Comparison of ENCODE assay signal across 15 cellular contexts in genomic region chr3:98759629-98760028, GRCh38. TPM values are rescaled to one million over a fixed set of nuclear protein-coding genes. Genes with fewer than 3 reads are reported as not detected.
DNase-seq lines count a peak whose midpoint lies in the region; ATAC-seq and TF ChIP-seq lines count a peak whose summit lies in the region.
"Had no signal": no experiment of that assay in that cellular context is flagged by ENCODE, and none has a peak within 500 bp of the region (broad histone marks: within the 10 kb centered on the region; RNA-seq: fewer than 3 reads in every experiment).

No MANE protein-coding gene starts in this region.

- no peaks in the 10 kb centered on the region for H3K9me3 Mint-ChIP-seq in CD14-positive monocyte
- H3K9me3 Mint-ChIP-seq in activated T-cell treated with anti-CD3 and anti-CD28 coated beads, Interleukin-2, amount 50 U/mL, for 24 hours, result no peaks in the 10 kb centered on the region
- H3K9me3 Mint-ChIP-seq: CD4-positive, CD25-positive, alpha-beta regulatory T cell; CD8-positive, alpha-beta memory T cell had no signal

- TF ChIP-seq CTCF in CD14-positive monocyte (IDR thresholded peaks at IDR 0.05) (no peak), KMS-11 (conservative IDR thresholded peaks at IDR 0.05; ENCODE audit: low read depth, low read length) (no peak), PC-3 (conservative IDR thresholded peaks at IDR 0.05; ENCODE audit: low read depth, low read length) (no peak)

- H3K9me2 ChIP-seq in PC-3 (replicated peaks; ENCODE audit: low read length), result no peaks in the 10 kb centered on the region

- no peaks in the 10 kb centered on the region for H3K9me3 ChIP-seq in PC-3 (ENCODE audit: low read length)
- no peaks in the 10 kb centered on the region for H3K9me3 ChIP-seq in mesodermal cell (ENCODE audit: control insufficient read depth, low read length)
- H3K9me3 ChIP-seq: BLaER1 treated with 17β-estradiol and CSF1 and Interleukin-3, amounts not matched to agents 10 nM and 100 nM; Caco-2 had no signal

- no peaks in the 10 kb centered on the region for H3K36me3 Mint-ChIP-seq in CD14-positive monocyte
- H3K36me3 Mint-ChIP-seq in activated T-cell treated with anti-CD3 and anti-CD28 coated beads, Interleukin-2, amount 50 U/mL, for 24 hours (ENCODE audit: low read depth), result no peaks in the 10 kb centered on the region
- H3K36me3 Mint-ChIP-seq: CD4-positive, CD25-positive, alpha-beta regulatory T cell; CD8-positive, alpha-beta memory T cell had no signal

- H3F3A ChIP-seq in PC-3 (ENCODE audit: low read length, unreplicated experiment), result no peaks in the 10 kb centered on the region

- H3K27ac ChIP-seq in KMS-11, result no peak overlapping the region; the same call in 1 of the 2 replicates
- H3K27ac ChIP-seq in PC-3 (ENCODE audit: low read length), result no peak overlapping the region
- peak overlapping the region; percentile 36 for H3K27ac ChIP-seq in mesodermal cell (ENCODE audit: low read depth, low read length, severe bottlenecking)
- H3K27ac ChIP-seq: GM23248 had no signal

- no peak for TF ChIP-seq POLR2A in erythroblast (IDR thresholded peaks at IDR 0.05; ENCODE audit: low read length)

- ATAC-seq in PC-3, result peak; percentile 54

- POLR2A ChIA-PET in PC-3 (lab: Charles Lee; ENCODE audit: unreplicated experiment), result no interaction called here

- peaks cover 51% of the 10 kb centered on the region for H3K4me1 Mint-ChIP-seq in CD14-positive monocyte
- H3K4me1 Mint-ChIP-seq in activated T-cell treated with anti-CD3 and anti-CD28 coated beads, Interleukin-2, amount 50 U/mL, for 24 hours (ENCODE audit: low read depth), result no peaks in the 10 kb centered on the region
- H3K4me1 Mint-ChIP-seq: CD8-positive, alpha-beta memory T cell had no signal

- 100% methylated on average over 2 of the region's 2 CpGs for WGBS in mesodermal cell (ENCODE audit: insufficient coverage in 2 of 2), 2 experiments

- H3K36me3 ChIP-seq in KMS-11 (ENCODE audit: insufficient read depth) (peaks cover 3% of the 10 kb centered on the region), PC-3 (ENCODE audit: low read depth, low read length) (no peaks in the 10 kb centered on the region), mesodermal cell (ENCODE audit: control insufficient read depth, insufficient read depth, low read length) (peaks cover 44% of the 10 kb centered on the region)
- H3K36me3 ChIP-seq: BLaER1 treated with 17β-estradiol and CSF1 and Interleukin-3, amounts not matched to agents 10 nM and 100 nM had no signal

- H3K27me3 ChIP-seq in KMS-11 (ENCODE audit: insufficient read depth, low read depth) (no peaks in the 10 kb centered on the region), PC-3 (ENCODE audit: low read length) (no peaks in the 10 kb centered on the region)
- H3K27me3 ChIP-seq: BLaER1 treated with 17β-estradiol and CSF1 and Interleukin-3, amounts not matched to agents 10 nM and 100 nM had no signal

- 0 out of 2 replicates have a peak overlapping the region, but pooled peaks have one; percentile 95 for H3K4me2 ChIP-seq in KMS-11
- H3K4me2 ChIP-seq in PC-3 (ENCODE audit: low read length), result peak overlapping the region; percentile 12

- H3K4me1 ChIP-seq in KMS-11 (ENCODE audit: low read depth, poor library complexity, severe bottlenecking) (peaks cover 70% of the 10 kb centered on the region), PC-3 (ENCODE audit: insufficient read depth, low read length) (peaks cover 24% of the 10 kb centered on the region), mesodermal cell (ENCODE audit: control insufficient read depth, insufficient read depth, low read length, poor library complexity, severe bottlenecking) (peaks cover 22% of the 10 kb centered on the region)

- no peak overlapping the region for H3K4me3 ChIP-seq in KMS-11 (IDR thresholded peaks at IDR 0.05; ENCODE audit: insufficient read depth, low read depth, low read length)
- no peak overlapping the region for H3K4me3 ChIP-seq in PC-3 (ENCODE audit: low read length)
- H3K4me3 ChIP-seq in mesodermal cell (ENCODE audit: extremely low read depth, insufficient read depth, low read length, poor library complexity, severe bottlenecking), result no peak overlapping the region
- H3K4me3 ChIP-seq: BLaER1 treated with 17β-estradiol and CSF1 and Interleukin-3, amounts not matched to agents 10 nM and 100 nM; GM23248 had no signal

- H2AFZ ChIP-seq in KMS-11 (ENCODE audit: low read depth), result no peak overlapping the region
- no peak overlapping the region for H2AFZ ChIP-seq in PC-3 (ENCODE audit: low read length)
- H2AFZ ChIP-seq: GM23248 had no signal

- BruUV-seq in PC-3 (replicated peaks; lab: Mats Ljungman, UMichigan), result no TSS peak

- H3K27ac Mint-ChIP-seq in CD14-positive monocyte, result peak overlapping the region in 4 of 7 donors; percentile 4 to 83 (median 54)
- H3K27ac Mint-ChIP-seq in activated T-cell treated with anti-CD3 and anti-CD28 coated beads, Interleukin-2, amount 50 U/mL, for 24 hours, result no peak overlapping the region
- H3K27ac Mint-ChIP-seq: B cell; CD8-positive, alpha-beta memory T cell had no signal

- H3K79me2 ChIP-seq in KMS-11 (ENCODE audit: insufficient read depth, low read depth) (peaks cover 53% of the 10 kb centered on the region), PC-3 (ENCODE audit: low read length) (no peaks in the 10 kb centered on the region)

- no peaks in the 10 kb centered on the region for H3K27me3 Mint-ChIP-seq in CD14-positive monocyte (ENCODE audit: low read depth in 3 of 3)
- peaks cover 25% of the 10 kb centered on the region for H3K27me3 Mint-ChIP-seq in activated T-cell treated with anti-CD3 and anti-CD28 coated beads, Interleukin-2, amount 50 U/mL, for 24 hours

- DNase-seq in CD14-positive monocyte (ENCODE audit: low spot score) (no peak), PC-3 (no peak), activated gamma-delta T cell treated with Interleukin-2 at 50 U/mL for 16 hours (no peak), erythroblast (lab: John Stamatoyannopoulos, UW) (no peak), COLO829 (ENCODE audit: low spot score) (no peak)
- DNase-seq in activated T-cell treated with anti-CD3 and anti-CD28 coated beads, Interleukin-2, amount 50 U/mL, for 24 hours, result no peak
- DNase-seq: Caco-2; CD4-positive, CD25-positive, alpha-beta regulatory T cell; CD8-positive, alpha-beta memory T cell; GM23248; HCEC 1CT had no signal

- intact Hi-C loops in CD14-positive monocyte (cut with micrococcal nuclease) (loop anchor here (10.0 kb wide), 2 partner anchors 65 to 165 kb away; partner anchors contain the start of gene CPOX (in 1 of the 2)), PC-3 (cut with micrococcal nuclease) (loop anchor here (1.0 kb wide), 1 partner anchor 9 kb away; no protein-coding TSS in a partner anchor)

- H4K20me1 ChIP-seq in KMS-11 (ENCODE audit: insufficient read depth) (no peaks in the 10 kb centered on the region), PC-3 (ENCODE audit: low read length) (no peaks in the 10 kb centered on the region)

- CTCF ChIA-PET in PC-3 (lab: Charles Lee), result interaction anchor here (0.7 kb wide), 1 partner anchor 995 kb away, joined by 3 read pairs; no protein-coding TSS in a partner anchor

- H3K9ac ChIP-seq in KMS-11, result no peak overlapping the region
- H3K9ac ChIP-seq in PC-3 (ENCODE audit: low read length), result no peak overlapping the region
- H3K9ac ChIP-seq: BLaER1 treated with 17β-estradiol and CSF1 and Interleukin-3, amounts not matched to agents 10 nM and 100 nM; GM23248 had no signal

- H3K4me3 Mint-ChIP-seq in CD14-positive monocyte, result no peak overlapping the region
- no peak overlapping the region for H3K4me3 Mint-ChIP-seq in activated T-cell treated with anti-CD3 and anti-CD28 coated beads, Interleukin-2, amount 50 U/mL, for 24 hours
- H3K4me3 Mint-ChIP-seq: B cell; CD4-positive, CD25-positive, alpha-beta regulatory T cell; CD8-positive, alpha-beta memory T cell had no signal

RNA-seq across cellular contexts. Expression of gene ST3GAL6, which starts 3.5 kb away (rescaled TPM):
- polyA plus RNA-seq in CD14-positive monocyte, result 10 to 100 TPM; 21.0 to 22.8 TPM
- 7.3 and 11.5 TPM in 2 replicates for total RNA-seq in PC-3 (2014; rRNA removed)
- polyA plus RNA-seq in mesodermal cell (2013, experiment 1 of 2), result 50.5 TPM
- polyA plus RNA-seq in mesodermal cell (2013, experiment 2 of 2), result 55.3 TPM
- total RNA-seq: B cell, GM23248 had no signal
- polyA plus RNA-seq: CD8-positive, alpha-beta memory T cell had no signal
